In the genomic region with DNA sequence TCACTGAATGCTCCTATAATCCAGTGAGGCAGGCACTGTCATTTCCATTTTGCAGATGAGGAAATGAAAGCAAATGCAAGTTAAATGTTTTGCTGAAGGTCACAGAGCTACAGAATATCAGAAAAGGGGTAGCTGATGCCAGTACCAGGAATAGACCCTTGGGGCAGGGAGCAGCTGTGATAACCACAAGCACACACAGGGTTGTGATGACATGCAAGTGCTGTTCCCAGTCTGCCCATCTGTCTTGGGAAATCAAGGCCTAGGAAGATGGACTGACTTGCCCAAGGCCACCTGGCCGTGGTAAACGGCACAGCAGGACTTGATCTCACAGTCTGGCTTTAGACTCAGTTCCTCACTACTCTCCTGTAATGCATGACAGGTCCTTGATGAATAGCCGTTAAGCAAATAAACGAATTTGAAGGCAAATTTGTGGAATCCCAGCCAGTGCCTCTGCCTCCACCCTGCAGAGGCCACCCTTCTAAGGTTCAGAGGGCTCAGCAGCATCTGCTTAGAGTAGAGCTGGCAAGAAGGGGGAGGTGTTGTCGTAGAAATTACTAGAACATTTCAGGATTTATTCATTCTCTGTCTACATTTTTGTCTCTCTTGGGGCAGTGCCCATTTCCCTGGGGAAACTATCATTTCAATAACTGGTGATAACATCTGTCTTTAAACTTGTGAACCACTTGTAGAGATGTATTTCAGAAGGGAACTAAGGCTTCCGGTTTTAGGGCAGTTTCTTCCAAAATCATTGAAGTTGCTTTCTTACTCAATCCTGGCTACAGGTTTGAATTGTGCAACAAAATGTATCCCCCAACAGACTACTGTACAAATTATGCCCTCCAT, we compare ENCODE assay signal across 9 cellular contexts. TPM values are rescaled to one million over a fixed set of nuclear protein-coding genes. Genes with fewer than 3 reads are reported as not detected.
DNase-seq lines count a peak whose midpoint lies in the region; ATAC-seq and TF ChIP-seq lines count a peak whose summit lies in the region.
"Had no signal": no experiment of that assay in that cellular context is flagged by ENCODE, and none has a peak within 500 bp of the region (broad histone marks: within the 10 kb centered on the region; RNA-seq: fewer than 3 reads in every experiment).

No MANE protein-coding gene starts in this region.

- no peak overlapping the region for H3K27ac Mint-ChIP-seq in progenitor cell of endocrine pancreas

- H3K4me1 ChIP-seq in heart right ventricle, result peaks cover 0 to 59% (median 3%) of the 10 kb centered on the region in 9 donors

- ATAC-seq in HG02763 (IDR thresholded peaks at IDR 0.05; ENCODE audit: unreplicated experiment) (peak; percentile 31), heart right ventricle (peak in 6 of 8 donors; percentile 29 to 81 (median 60))

- peaks cover 0 to 13% (median 3%) of the 10 kb centered on the region in 11 donors for H3K9me3 ChIP-seq in heart right ventricle

- no peak overlapping the region for H3K4me3 Mint-ChIP-seq in progenitor cell of endocrine pancreas (ENCODE audit: low read depth)

- H3K36me3 Mint-ChIP-seq in progenitor cell of endocrine pancreas (ENCODE audit: insufficient read depth), result no peaks in the 10 kb centered on the region

- no peak overlapping the region for H3K4me3 ChIP-seq in heart right ventricle

- no peaks in the 10 kb centered on the region for H3K27me3 ChIP-seq in heart right ventricle

- no peaks in the 10 kb centered on the region for H3K36me3 ChIP-seq in heart right ventricle

- peak; percentile 3 for DNase-seq in DMS53 (lab: John Stamatoyannopoulos, UW)
- no peak for DNase-seq in DMS53 treated with DMSO at 0.1 percent for 48 hours (lab: John Stamatoyannopoulos, UW; ENCODE audit: unreplicated experiment)
- peak; percentile 98 for DNase-seq in NCI-H446 treated with DMSO at 0.1 percent for 48 hours (lab: John Stamatoyannopoulos, UW)
- DNase-seq in heart right ventricle, result no peak
- DNase-seq in cortex of kidney (lab: John Stamatoyannopoulos, UW), result no peak
- DNase-seq in activated CD4-positive, alpha-beta T cell treated with anti-CD3 and anti-CD28 coated beads for 4 hours, result no peak
- DNase-seq in progenitor cell of endocrine pancreas (ENCODE audit: low spot score, unreplicated experiment), result no peak

- no peaks in the 10 kb centered on the region for H3K27me3 Mint-ChIP-seq in progenitor cell of endocrine pancreas

- 56 to 69% methylated on average over 6 of the region's 6 CpGs for WGBS in heart right ventricle, 2 donors

- peak overlapping the region in 1 of 10 donors; percentile 48 for H3K27ac ChIP-seq in heart right ventricle
- H3K27ac ChIP-seq: 22Rv1 had no signal

- TF ChIP-seq CTCF in heart right ventricle (IDR thresholded peaks at IDR 0.05) (no peak), progenitor cell of endocrine pancreas (IDR thresholded peaks at IDR 0.05; ENCODE audit: unreplicated experiment) (no peak)

- peaks cover 11% of the 10 kb centered on the region for H3K4me1 Mint-ChIP-seq in progenitor cell of endocrine pancreas (ENCODE audit: low read depth)

- no peaks in the 10 kb centered on the region for H3K9me3 Mint-ChIP-seq in progenitor cell of endocrine pancreas (ENCODE audit: low read depth)

- intact Hi-C loops in heart right ventricle (cut with DNase I), result loop anchor here in 2 of 10 donors (5.0 to 10.0 kb wide), 2 partner anchors 43 to 75 kb away; no protein-coding TSS in a partner anchor

RNA-seq across cellular contexts. Expression of a gene that starts 53.2 kb away (rescaled TPM):
- total RNA-seq in heart right ventricle, result 10 to 100 TPM; 32.0 to 68.1 (median 38.4) TPM
- polyA plus RNA-seq in heart right ventricle, result 10 to 100 TPM; 38.7 to 51.7 TPM
- total RNA-seq in progenitor cell of endocrine pancreas, result 76.7 and 78.8 TPM in 2 replicates

RNA-seq across cellular contexts. Expression of a gene that starts 53.2 kb away (rescaled TPM):
- total RNA-seq in heart right ventricle (1 to 10 TPM; 1.8 to 7.4 (median 2.8) TPM), progenitor cell of endocrine pancreas (22.7 and 23.3 TPM in 2 replicates)
- polyA plus RNA-seq in heart right ventricle, result 1 to 10 TPM in 1 of 2 donors, under 1 TPM in 1; 0.58 to 1.3 TPM

Comparison
In these comparisons a context has a peak if more than half of its experiments do, and no peak if none do; other contexts are left out.
1. DNase-seq: peak in DMS53 (single experiment) and NCI-H446 treated with DMSO at 0.1 percent for 48 hours (single experiment); none in DMS53 treated with DMSO at 0.1 percent for 48 hours (single experiment), heart right ventricle (0 of 2), cortex of kidney (single experiment), activated CD4-positive, alpha-beta T cell treated with anti-CD3 and anti-CD28 coated beads for 4 hours (0 of 2) and progenitor cell of endocrine pancreas (single experiment).